1 cellular context compared by ENCODE assay signal in the genomic region with DNA sequence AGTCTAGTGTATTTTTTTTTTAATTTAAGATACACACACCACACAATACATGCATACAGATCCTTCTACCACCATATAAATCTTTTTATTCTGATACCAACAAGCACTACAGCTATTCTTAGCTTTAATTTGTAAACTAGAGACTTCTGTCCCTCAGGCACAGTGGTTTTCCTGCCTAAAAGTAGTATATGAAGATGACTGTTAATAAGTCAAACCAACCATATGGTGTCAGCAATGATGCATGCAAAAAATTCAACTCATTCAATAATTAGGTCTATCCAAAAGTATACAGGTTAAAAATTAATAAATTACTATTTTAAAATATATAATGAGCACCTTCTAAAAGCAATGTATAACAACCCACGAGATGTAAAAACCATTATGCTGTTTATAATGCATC.
TF ChIP-seq lines count a peak whose summit lies in the region.

No MANE protein-coding gene starts in this region.

TF ChIP-seq in GM12878, 131 proteins besides CTCF, POLR2A, EP300 and RAD21 (continued from another document):
- TF ChIP-seq, protein P1, sequence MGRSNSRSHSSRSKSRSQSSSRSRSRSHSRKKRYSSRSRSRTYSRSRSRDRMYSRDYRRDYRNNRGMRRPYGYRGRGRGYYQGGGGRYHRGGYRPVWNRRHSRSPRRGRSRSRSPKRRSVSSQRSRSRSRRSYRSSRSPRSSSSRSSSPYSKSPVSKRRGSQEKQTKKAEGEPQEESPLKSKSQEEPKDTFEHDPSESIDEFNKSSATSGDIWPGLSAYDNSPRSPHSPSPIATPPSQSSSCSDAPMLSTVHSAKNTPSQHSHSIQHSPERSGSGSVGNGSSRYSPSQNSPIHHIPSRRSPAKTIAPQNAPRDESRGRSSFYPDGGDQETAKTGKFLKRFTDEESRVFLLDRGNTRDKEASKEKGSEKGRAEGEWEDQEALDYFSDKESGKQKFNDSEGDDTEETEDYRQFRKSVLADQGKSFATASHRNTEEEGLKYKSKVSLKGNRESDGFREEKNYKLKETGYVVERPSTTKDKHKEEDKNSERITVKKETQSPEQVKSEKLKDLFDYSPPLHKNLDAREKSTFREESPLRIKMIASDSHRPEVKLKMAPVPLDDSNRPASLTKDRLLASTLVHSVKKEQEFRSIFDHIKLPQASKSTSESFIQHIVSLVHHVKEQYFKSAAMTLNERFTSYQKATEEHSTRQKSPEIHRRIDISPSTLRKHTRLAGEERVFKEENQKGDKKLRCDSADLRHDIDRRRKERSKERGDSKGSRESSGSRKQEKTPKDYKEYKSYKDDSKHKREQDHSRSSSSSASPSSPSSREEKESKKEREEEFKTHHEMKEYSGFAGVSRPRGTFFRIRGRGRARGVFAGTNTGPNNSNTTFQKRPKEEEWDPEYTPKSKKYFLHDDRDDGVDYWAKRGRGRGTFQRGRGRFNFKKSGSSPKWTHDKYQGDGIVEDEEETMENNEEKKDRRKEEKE (IDR thresholded peaks at IDR 0.05): no peak
- TF ChIP-seq SMC3 (IDR thresholded peaks at IDR 0.05; ENCODE audit: borderline replicate concordance, low read length): peak; percentile 39; the same call in 1 of the 2 replicates
